In genomic region chr17:70307430-70307829, GRCh38 we compare ENCODE assay signal across 21 cellular contexts.
DNase-seq lines count a peak whose midpoint lies in the region; ATAC-seq and TF ChIP-seq lines count a peak whose summit lies in the region.
"Had no signal": no experiment of that assay in that cellular context is flagged by ENCODE, and none has a peak within 500 bp of the region (broad histone marks: within the 10 kb centered on the region; RNA-seq: fewer than 3 reads in every experiment).

No MANE protein-coding gene starts in this region.

- POLR2A ChIA-PET in CD4-positive, alpha-beta T cell (lab: Charles Lee) = no interaction called here

- peaks cover 4% of the 10 kb centered on the region for H3K27me3 Mint-ChIP-seq in CD4-positive, alpha-beta T cell
- H3K27me3 Mint-ChIP-seq: natural killer cell treated with Interleukin-12 subunit alpha and Interleukin-12 subunit beta and Interleukin-15 and Interleukin-18, amount 100 ng/mL, for 72 hours had no signal

- ATAC-seq in left ventricle myocardium superior (peak; percentile 38), GM21360 (IDR thresholded peaks at IDR 0.05; ENCODE audit: unreplicated experiment) (no peak)
- no peak for ATAC-seq in CD4-positive, alpha-beta T cell (ENCODE audit: poor library complexity)
- ATAC-seq: K562; natural killer cell treated with Interleukin-12 subunit alpha and Interleukin-12 subunit beta and Interleukin-15 and Interleukin-18, amount 100 ng/mL, for 72 hours had no signal

- in situ Hi-C loops in astrocyte of the cerebellum (cut with HindIII; ENCODE audit: low sequenced_read_pairs) = no loop called here

- H3K27me3 ChIP-seq in CD4-positive, alpha-beta T cell (ENCODE audit: control insufficient read depth, insufficient read depth, low read length) = no peaks in the 10 kb centered on the region

- no peaks in the 10 kb centered on the region for H3K9me3 Mint-ChIP-seq in CD4-positive, alpha-beta T cell
- H3K9me3 Mint-ChIP-seq: activated T-helper 2 cell treated with anti-CD3 and anti-CD28 coated beads, Interferon-gamma antibody, Interleukin-2, Interleukin-4, amounts not matched to agents 10 μg/mL and 5 μg/mL and 100 μg/mL, durations not matched to agents 14 hours and 24 hours and 36 hours had no signal

- H3K27ac ChIP-seq in CD4-positive, alpha-beta T cell (ENCODE audit: low read depth, low read length) = no peak overlapping the region

- no peak for TF ChIP-seq CTCF in astrocyte of the cerebellum (IDR thresholded peaks at IDR 0.05; ENCODE audit: low read depth, low read length, missing control alignments)
- no peak for TF ChIP-seq CTCF in CD4-positive, alpha-beta T cell (IDR thresholded peaks at IDR 0.05)

- H3K27ac Mint-ChIP-seq in CD4-positive, alpha-beta T cell = no peak overlapping the region
- H3K27ac Mint-ChIP-seq: activated naive CD8-positive, alpha-beta T cell treated with anti-CD3 and anti-CD28 coated beads, Interleukin-2, amount 10 ng/mL, durations not matched to agents 7 days and 5 days; activated T-helper 2 cell treated with anti-CD3 and anti-CD28 coated beads, Interferon-gamma antibody, Interleukin-2, Interleukin-4, amounts not matched to agents 10 μg/mL and 5 μg/mL and 100 μg/mL, durations not matched to agents 14 hours and 24 hours and 36 hours; natural killer cell treated with Interleukin-12 subunit alpha and Interleukin-12 subunit beta and Interleukin-15 and Interleukin-18, amount 100 ng/mL, for 72 hours had no signal

- no peak overlapping the region for H3K4me3 ChIP-seq in astrocyte of the cerebellum (ENCODE audit: low read depth, low read length)
- H3K4me3 ChIP-seq: K562 had no signal

- no peak overlapping the region for H3K4me3 Mint-ChIP-seq in CD4-positive, alpha-beta T cell
- H3K4me3 Mint-ChIP-seq: activated naive CD8-positive, alpha-beta T cell treated with anti-CD3 and anti-CD28 coated beads, Interleukin-2, amount 10 ng/mL, durations not matched to agents 7 days and 5 days; natural killer cell treated with Interleukin-12 subunit alpha and Interleukin-12 subunit beta and Interleukin-15 and Interleukin-18, amount 100 ng/mL, for 72 hours had no signal

- H3K4me1 Mint-ChIP-seq in CD4-positive, alpha-beta T cell (ENCODE audit: low read depth) = no peaks in the 10 kb centered on the region
- H3K4me1 Mint-ChIP-seq: activated naive CD8-positive, alpha-beta T cell treated with anti-CD3 and anti-CD28 coated beads, Interleukin-2, amount 10 ng/mL, durations not matched to agents 7 days and 5 days had no signal

- CTCF ChIA-PET in CD4-positive, alpha-beta T cell (lab: Charles Lee) = no interaction called here

- DNase-seq in left ventricle myocardium superior (peak; percentile 33), cardiac septum (ENCODE audit: low spot score) (no peak), astrocyte of the cerebellum (ENCODE audit: low read depth) (peak; percentile 79), islet precursor cell (peak; percentile 58), DMS53 (lab: John Stamatoyannopoulos, UW) (no peak), HuH-7.5 (ENCODE audit: low spot score) (no peak)
- DNase-seq in CD4-positive, alpha-beta T cell = no peak
- DNase-seq: activated CD4-positive, alpha-beta T cell treated with anti-CD3 and anti-CD28 coated beads for 48 hours; activated naive CD8-positive, alpha-beta T cell treated with anti-CD3 and anti-CD28 coated beads, Interleukin-2, amount 10 ng/mL, durations not matched to agents 7 days and 5 days; C1 segment of cervical spinal cord; erythroblast; left cardiac atrium; NCI-H1694 treated with DMSO at 0.1 percent for 48 hours; NCI-H774; SHP77; stimulated activated CD4-positive, alpha-beta T cell treated with anti-CD3 and anti-CD28 coated beads, Interleukin-12 subunit alpha, Interleukin-12 subunit beta, amount 100 ng/mL, for 4 hours; T-helper 1 cell had no signal

- no peaks in the 10 kb centered on the region for H3K9me3 ChIP-seq in CD4-positive, alpha-beta T cell (ENCODE audit: control insufficient read depth, low read length)

- no peaks in the 10 kb centered on the region for H3K36me3 Mint-ChIP-seq in CD4-positive, alpha-beta T cell (ENCODE audit: low read depth)
- H3K36me3 Mint-ChIP-seq: activated naive CD8-positive, alpha-beta T cell treated with anti-CD3 and anti-CD28 coated beads, Interleukin-2, amount 10 ng/mL, durations not matched to agents 7 days and 5 days; natural killer cell treated with Interleukin-12 subunit alpha and Interleukin-12 subunit beta and Interleukin-15 and Interleukin-18, amount 100 ng/mL, for 72 hours had no signal

- intact Hi-C loops in left ventricle myocardium superior (cut with micrococcal nuclease) = no loop called here
- intact Hi-C loops in cardiac septum (cut with DNase I) = loop anchor here (5.0 kb wide), 1 partner anchor 140 kb away; the partner anchor contains the start of gene KCNJ2
- intact Hi-C loops in CD4-positive, alpha-beta T cell (cut with DNase I, micrococcal nuclease) = no loop called here

Comparison
In these comparisons a context has a peak if more than half of its experiments do, and no peak if none do; other contexts are left out.
1. DNase-seq: peak in left ventricle myocardium superior (single experiment), astrocyte of the cerebellum (single experiment) and islet precursor cell (single experiment); none in cardiac septum (single experiment), CD4-positive, alpha-beta T cell (0 of 10), DMS53 (single experiment) and HuH-7.5 (single experiment).